In genomic region chrX:136304493-136304892, GRCh38 we compare ENCODE assay signal across 29 cellular contexts. TPM values are rescaled to one million over a fixed set of nuclear protein-coding genes. Genes with fewer than 3 reads are reported as not detected.
DNase-seq lines count a peak whose midpoint lies in the region; TF ChIP-seq lines count a peak whose summit lies in the region.
"Had no signal": no experiment of that assay in that cellular context is flagged by ENCODE, and none has a peak within 500 bp of the region (broad histone marks: within the 10 kb centered on the region; RNA-seq: fewer than 3 reads in every experiment).

No MANE protein-coding gene starts in this region.

- peaks cover 0 to 3% (median 1%) of the 10 kb centered on the region in 3 experiments; a peak in 3 of 7 replicates for H3K36me3 Mint-ChIP-seq in H9 (ENCODE audit: insufficient read depth in 1 of 3, low read depth in 3 of 3)
- H3K36me3 Mint-ChIP-seq: activated naive CD8-positive, alpha-beta T cell treated with anti-CD3 and anti-CD28 coated beads for 36 hours; CD4-positive, alpha-beta memory T cell had no signal

- peaks cover 69 to 75% of the 10 kb centered on the region in 2 experiments for H3K9me3 Mint-ChIP-seq in H9
- H3K9me3 Mint-ChIP-seq: activated B cell treated with CpG ODN at 0.5 μM for 24 hours; activated T-cell treated with anti-CD3 and anti-CD28 coated beads, Interleukin-2, amount 50 U/mL, for 24 hours had no signal

- H3K4me3 Mint-ChIP-seq in H9, result no peak overlapping the region
- H3K4me3 Mint-ChIP-seq: activated B cell treated with CpG ODN at 0.5 μM for 24 hours; activated naive CD8-positive, alpha-beta T cell treated with anti-CD3 and anti-CD28 coated beads for 36 hours; activated T-cell treated with anti-CD3 and anti-CD28 coated beads, Interleukin-2, amount 50 U/mL, for 24 hours; CD4-positive, alpha-beta memory T cell had no signal

- H2BK120ac ChIP-seq in H9 (ENCODE audit: low read depth, low read length, poor library complexity, severe bottlenecking), result no peak overlapping the region

- H4K8ac ChIP-seq in H9 (replicated peaks; ENCODE audit: insufficient read length, low read depth, low read length), result no peak overlapping the region

- H3K9me3 ChIP-seq in A673 (ENCODE audit: low read depth, low read length, poor library complexity, severe bottlenecking) (no peaks in the 10 kb centered on the region), H9 (ENCODE audit: control insufficient read depth, low read depth, low read length) (peaks cover 41% of the 10 kb centered on the region), OCI-LY7 (ENCODE audit: low read length) (no peaks in the 10 kb centered on the region)
- H3K9me3 ChIP-seq: pancreas had no signal

- no peak overlapping the region for H3K4ac ChIP-seq in H9 (ENCODE audit: low read depth, low read length)

- no peak overlapping the region for H2BK15ac ChIP-seq in H9 (ENCODE audit: low read depth, low read length)

- H2BK20ac ChIP-seq in H9 (ENCODE audit: low read depth, low read length, poor library complexity, severe bottlenecking), result no peak overlapping the region

- intact Hi-C loops in A673 (cut with micrococcal nuclease; ENCODE audit: unreplicated experiment) (no loop called here), OCI-LY7 (cut with micrococcal nuclease; ENCODE audit: unreplicated experiment) (no loop called here)

- H3K27me3 ChIP-seq in A673 (replicated peaks; ENCODE audit: insufficient read depth, low read depth, low read length, poor library complexity) (no peaks in the 10 kb centered on the region), H9 (ENCODE audit: insufficient read depth, low read length) (no peaks in the 10 kb centered on the region)

- no peak overlapping the region for H3K14ac ChIP-seq in H9 (ENCODE audit: insufficient read depth, low read length)

- TF ChIP-seq CTCF in A673 (conservative IDR thresholded peaks at IDR 0.05; ENCODE audit: low read depth, low read length) (peak; percentile 41), H9 (conservative IDR thresholded peaks at IDR 0.05) (peak; percentile 33; the same call in 1 of the 3 replicates), OCI-LY7 (conservative IDR thresholded peaks at IDR 0.05; ENCODE audit: low read length) (peak; percentile 44), epithelial cell of proximal tubule (conservative IDR thresholded peaks at IDR 0.05; ENCODE audit: low read depth, low read length) (peak; percentile 7)

- CTCF ChIA-PET in A673 (lab: Charles Lee) (no interaction called here), OCI-LY7 (lab: Charles Lee; ENCODE audit: unreplicated experiment) (no interaction called here)

- H3K18ac ChIP-seq in H9 (ENCODE audit: insufficient read length, low read depth, low read length), result no peak overlapping the region

- H3K4me1 ChIP-seq in A673 (ENCODE audit: insufficient read depth, low read length, poor library complexity, severe bottlenecking) (no peaks in the 10 kb centered on the region), H9 (ENCODE audit: insufficient read depth, low read length) (no peaks in the 10 kb centered on the region), OCI-LY7 (ENCODE audit: insufficient read depth, low read length, poor library complexity, severe bottlenecking) (no peaks in the 10 kb centered on the region)
- H3K4me1 ChIP-seq: pancreas had no signal

- H2BK5ac ChIP-seq in H9 (ENCODE audit: insufficient read length, low read length), result no peak overlapping the region

- no peak overlapping the region for H3K27ac Mint-ChIP-seq in H9
- H3K27ac Mint-ChIP-seq: activated B cell treated with CpG ODN at 0.5 μM for 24 hours; activated naive CD8-positive, alpha-beta T cell treated with anti-CD3 and anti-CD28 coated beads for 36 hours; activated T-cell treated with anti-CD3 and anti-CD28 coated beads, Interleukin-2, amount 50 U/mL, for 24 hours; CD4-positive, alpha-beta memory T cell had no signal

- no CpG with 5 or more reads among the region's 3 CpGs for WGBS in H9 (ENCODE audit: extremely low coverage, insufficient read length, low lambda C conversion rate)

- no peaks in the 10 kb centered on the region for H3K9me2 ChIP-seq in OCI-LY7 (ENCODE audit: insufficient read depth, low read length)

- H4K20me1 ChIP-seq in H9 (ENCODE audit: control insufficient read depth, insufficient read depth, insufficient read length) (no peaks in the 10 kb centered on the region), OCI-LY7 (ENCODE audit: insufficient read depth, low read length) (no peaks in the 10 kb centered on the region)

- BruUV-seq in A673 (replicated peaks; lab: Mats Ljungman, UMichigan), result no TSS peak
- no TSS peak for BruUV-seq in OCI-LY7 (replicated peaks; lab: Mats Ljungman, UMichigan)

- no peak overlapping the region for H3K56ac ChIP-seq in H9 (ENCODE audit: insufficient read length, low read depth, low read length)

- peaks cover 46% of the 10 kb centered on the region for H3K27me3 Mint-ChIP-seq in H9 (ENCODE audit: low read depth)
- H3K27me3 Mint-ChIP-seq: activated naive CD8-positive, alpha-beta T cell treated with anti-CD3 and anti-CD28 coated beads for 36 hours had no signal

- H3K36me3 ChIP-seq in A673 (ENCODE audit: insufficient read depth, low read length, poor library complexity, severe bottlenecking), result no peaks in the 10 kb centered on the region
- H3K36me3 ChIP-seq in OCI-LY7 (ENCODE audit: insufficient read depth, low read length), result no peaks in the 10 kb centered on the region
- H3K36me3 ChIP-seq: pancreas had no signal

- DNase-seq in A673 (ENCODE audit: low spot score), result no peak
- no peak for DNase-seq in H9
- no peak for DNase-seq in OCI-LY7 (ENCODE audit: low spot score)
- no peak for DNase-seq in epithelial cell of proximal tubule (ENCODE audit: low read depth)
- no peak for DNase-seq in hippocampal formation (lab: John Stamatoyannopoulos, UW)
- no peak for DNase-seq in DMS79 treated with DMSO at 0.1 percent for 48 hours (lab: John Stamatoyannopoulos, UW)
- no peak for DNase-seq in ecto neural progenitor cell (ENCODE audit: low spot score)
- DNase-seq in stimulated activated CD4-positive, alpha-beta T cell treated with anti-CD3 and anti-CD28 coated beads, Interleukin-4, amount 100 ng/mL, for 4 hours, result no peak
- DNase-seq: activated B cell treated with CpG ODN at 0.5 μM for 24 hours; activated effector memory CD4-positive, alpha-beta T cell treated with anti-CD3 and anti-CD28 coated beads, Interleukin-2, amount 50 U/mL, for 16 hours; activated naive CD8-positive, alpha-beta T cell treated with anti-CD3 and anti-CD28 coated beads for 36 hours; activated T-cell treated with anti-CD3 and anti-CD28 coated beads, Interleukin-2, amount 50 U/mL, for 24 hours; anterior cingulate cortex; CD4-positive, alpha-beta memory T cell; effector CD4-positive, alpha-beta T cell; HCEC 1CT; mesenchymal stem cell; NCI-H1105 treated with DMSO at 0.1 percent for 48 hours; NCI-H1930; NCI-H2171 treated with DMSO at 0.1 percent for 48 hours; NCI-H524; pancreas; retina; SIG-M5; small intestine; stimulated activated naive CD4-positive, alpha-beta T cell had no signal

- no peaks in the 10 kb centered on the region for H3K23me2 ChIP-seq in H9 (ENCODE audit: insufficient read length, low read depth, low read length, poor library complexity, severe bottlenecking)

- no peak overlapping the region for H3K23ac ChIP-seq in H9 (ENCODE audit: insufficient read length, low read depth, low read length)

- no peak overlapping the region for H4K91ac ChIP-seq in H9 (ENCODE audit: insufficient read length, low read depth, low read length)

- POLR2A ChIA-PET in A673 (lab: Charles Lee; ENCODE audit: low non-redundant PET) (no interaction called here), OCI-LY7 (lab: Charles Lee) (no interaction called here)

- H3K79me1 ChIP-seq in H9 (ENCODE audit: insufficient read depth, low read depth, low read length, poor library complexity, severe bottlenecking), result no peaks in the 10 kb centered on the region

- H3K79me2 ChIP-seq in H9 (ENCODE audit: insufficient read depth, low read length) (no peaks in the 10 kb centered on the region), OCI-LY7 (ENCODE audit: insufficient read depth, low read depth, low read length) (no peaks in the 10 kb centered on the region)

- no peak overlapping the region for H2BK12ac ChIP-seq in H9 (ENCODE audit: insufficient read length, low read depth, low read length)

- H3K4me2 ChIP-seq in H9 (ENCODE audit: insufficient read depth, insufficient read length, low read length), result no peak overlapping the region
- no peak overlapping the region for H3K4me2 ChIP-seq in OCI-LY7 (ENCODE audit: low read length)

- H2AK5ac ChIP-seq in H9 (ENCODE audit: insufficient read length, low read length), result no peak overlapping the region

- H3K9ac ChIP-seq in H9 (ENCODE audit: extremely low read depth, insufficient read length, low read length), result no peak overlapping the region

- H4K5ac ChIP-seq in H9 (ENCODE audit: insufficient read length, low read depth, low read length), result no peak overlapping the region

- H3K4me3 ChIP-seq in A673 (ENCODE audit: low read depth, low read length, poor library complexity, severe bottlenecking), result no peak overlapping the region
- no peak overlapping the region for H3K4me3 ChIP-seq in OCI-LY7 (ENCODE audit: low read depth, low read length, poor library complexity, severe bottlenecking)
- no peak overlapping the region for H3K4me3 ChIP-seq in epithelial cell of proximal tubule (ENCODE audit: low read depth, low read length)
- H3K4me3 ChIP-seq: pancreas had no signal

- H3T11ph ChIP-seq in H9 (ENCODE audit: low read length), result no peak overlapping the region

- H2AFZ ChIP-seq in H9 (ENCODE audit: low read length) (no peak overlapping the region), OCI-LY7 (ENCODE audit: low read length) (no peak overlapping the region)

- no peak overlapping the region for H3K27ac ChIP-seq in A673 (ENCODE audit: low read depth, low read length, poor library complexity, severe bottlenecking)
- H3K27ac ChIP-seq in H9 (ENCODE audit: insufficient read length, low read depth, low read length), result no peak overlapping the region
- no peak overlapping the region for H3K27ac ChIP-seq in OCI-LY7 (ENCODE audit: low read depth, low read length, poor library complexity, severe bottlenecking)
- H3K27ac ChIP-seq: pancreas had no signal

- no peaks in the 10 kb centered on the region for H3K4me1 Mint-ChIP-seq in H9
- H3K4me1 Mint-ChIP-seq: activated B cell treated with CpG ODN at 0.5 μM for 24 hours; activated naive CD8-positive, alpha-beta T cell treated with anti-CD3 and anti-CD28 coated beads for 36 hours; CD4-positive, alpha-beta memory T cell had no signal

RNA-seq across cellular contexts. Expression of gene ADGRG4, which starts 3.7 kb away (rescaled TPM):
- not detected in 2 replicates for total RNA-seq in A673 (2021)
- not detected in 2 replicates for total RNA-seq in H9 (2021)
- not detected in 2 replicates for total RNA-seq in OCI-LY7 (2014; rRNA removed; shearing (Covaris generic))
- not detected in 2 replicates for total RNA-seq in OCI-LY7 (2022)
- total RNA-seq in epithelial cell of proximal tubule, result not detected in 2 replicates
- total RNA-seq: activated B cell treated with CpG ODN at 0.5 μM for 24 hours; activated naive CD8-positive, alpha-beta T cell treated with anti-CD3 and anti-CD28 coated beads for 36 hours; bronchial epithelial cell; CD4-positive, alpha-beta memory T cell; G401; pancreas; temporal lobe had no signal

RNA-seq across cellular contexts. Expression of gene MAP7D3, which starts 53.3 kb away (rescaled TPM):
- total RNA-seq in A673 (2021), result 12.4 and 12.9 TPM in 2 replicates
- 15.2 and 18.2 TPM in 2 replicates for total RNA-seq in H9 (2021)
- 7.7 and 11.9 TPM in 2 replicates for total RNA-seq in OCI-LY7 (2014; rRNA removed; shearing (Covaris generic))
- 15.6 and 16.5 TPM in 2 replicates for total RNA-seq in OCI-LY7 (2022)
- total RNA-seq in epithelial cell of proximal tubule, result 10.9 and 18.6 TPM in 2 replicates
